29 cellular contexts compared by ENCODE assay signal in the genomic region with DNA sequence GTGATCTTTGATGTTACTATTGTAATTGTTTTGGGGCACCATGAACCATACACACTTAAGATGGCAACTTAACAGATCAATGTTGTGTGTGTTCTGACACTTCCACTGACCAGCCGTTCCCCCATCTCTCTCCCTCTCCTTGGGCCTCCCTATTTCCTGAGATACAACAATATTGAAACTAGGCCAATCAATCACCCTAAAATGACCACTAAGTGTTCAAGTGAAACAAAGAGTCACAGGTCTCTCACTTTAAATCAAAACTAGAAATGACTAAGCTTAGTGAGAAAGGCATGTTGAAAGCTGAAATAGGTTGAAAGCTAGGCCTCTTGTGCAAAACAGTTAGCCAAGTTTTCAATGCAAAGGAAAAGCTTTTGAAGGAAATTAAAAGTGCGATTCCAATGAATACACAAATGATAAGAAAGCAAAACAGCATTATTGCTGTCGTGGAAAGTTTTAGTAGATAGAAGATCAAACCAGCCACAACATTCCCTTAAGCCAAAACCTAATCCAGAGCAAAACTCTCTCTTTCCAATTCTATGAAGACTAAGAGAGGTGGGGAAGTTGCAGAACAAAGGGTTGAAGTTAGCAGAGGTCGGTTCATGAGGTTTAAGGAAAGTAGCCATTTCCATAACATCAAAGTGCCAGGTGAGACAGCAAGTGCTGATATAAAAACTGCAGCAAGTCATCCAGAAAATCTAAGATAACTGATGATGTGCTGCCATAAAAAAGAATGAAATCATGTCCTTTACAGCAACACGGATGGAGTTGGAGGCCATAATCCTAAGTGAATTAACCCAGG.
A peak's percentile ranks its signal among the peaks of the same experiment; 100 is the strongest.
DNase-seq lines count a peak whose midpoint lies in the region; ATAC-seq and TF ChIP-seq lines count a peak whose summit lies in the region.
"Had no signal": no experiment of that assay in that cellular context is flagged by ENCODE, and none has a peak within 500 bp of the region (broad histone marks: within the 10 kb centered on the region; RNA-seq: fewer than 3 reads in every experiment).

No MANE protein-coding gene starts in this region.

- H3K4me1 Mint-ChIP-seq in activated CD4-positive, alpha-beta T cell treated with anti-CD3 and anti-CD28 coated beads for 36 hours: peaks cover 9% of the 10 kb centered on the region
- H3K4me1 Mint-ChIP-seq in stimulated activated effector memory CD8-positive, alpha-beta T cell treated with anti-CD3 and anti-CD28 coated beads, Interleukin-12 subunit alpha, Interleukin-12 subunit beta, amount 100 ng/mL, for 72 hours: peaks cover 10% of the 10 kb centered on the region
- H3K4me1 Mint-ChIP-seq: activated B cell treated with CpG ODN at 0.5 μM for 24 hours, CD14-positive monocyte, T-cell had no signal

- H4K8ac ChIP-seq in trophoblast cell (ENCODE audit: low read depth, low read length): no peak overlapping the region

- H4K91ac ChIP-seq in trophoblast cell (ENCODE audit: low read depth, low read length): no peak overlapping the region

- H3K27ac ChIP-seq in HEK293 (ENCODE audit: extremely low read depth, low read depth, low read length) (no peak overlapping the region), trophoblast cell (ENCODE audit: low read depth, low read length) (no peak overlapping the region)
- H3K27ac ChIP-seq: 22Rv1, coronary artery, lower lobe of right lung, pancreas had no signal

- H2BK12ac ChIP-seq in trophoblast cell (ENCODE audit: low read length): no peak overlapping the region

- POLR2A ChIA-PET in activated CD4-positive, alpha-beta T cell treated with anti-CD3 and anti-CD28 coated beads for 36 hours (lab: Charles Lee): no interaction called here
- POLR2A ChIA-PET in HEK293 (lab: Yijun Ruan, JAX): no interaction called here

- no peak overlapping the region for H3K4ac ChIP-seq in trophoblast cell (ENCODE audit: low read depth, low read length)

- H3K4me3 Mint-ChIP-seq in activated CD4-positive, alpha-beta T cell treated with anti-CD3 and anti-CD28 coated beads for 36 hours: no peak overlapping the region
- no peak overlapping the region for H3K4me3 Mint-ChIP-seq in stimulated activated effector memory CD8-positive, alpha-beta T cell treated with anti-CD3 and anti-CD28 coated beads, Interleukin-12 subunit alpha, Interleukin-12 subunit beta, amount 100 ng/mL, for 72 hours
- H3K4me3 Mint-ChIP-seq: activated B cell treated with CpG ODN at 0.5 μM for 24 hours; activated naive CD8-positive, alpha-beta T cell; CD14-positive monocyte; T-cell had no signal

- no peak for DNase-seq in activated CD4-positive, alpha-beta T cell treated with anti-CD3 and anti-CD28 coated beads for 36 hours
- no peak for DNase-seq in activated CD4-positive, alpha-beta T cell treated with anti-CD3 and anti-CD28 coated beads for 1 hour
- no peak for DNase-seq in stimulated activated effector memory CD8-positive, alpha-beta T cell treated with anti-CD3 and anti-CD28 coated beads, Interleukin-12 subunit alpha, Interleukin-12 subunit beta, amount 100 ng/mL, for 72 hours (ENCODE audit: low spot score in 2 of 2)
- DNase-seq in trophoblast cell (no peak), kidney tubule cell (ENCODE audit: low spot score) (no peak)
- DNase-seq in stimulated activated naive CD4-positive, alpha-beta T cell (lab: John Stamatoyannopoulos, UW): no peak
- DNase-seq: activated B cell treated with CpG ODN at 0.5 μM for 24 hours; activated CD4-positive, alpha-beta T cell treated with anti-CD3 and anti-CD28 coated beads, Interleukin-2, amount 50 U/mL, for 4 hours; activated CD8-positive, alpha-beta memory T cell treated with anti-CD3 and anti-CD28 coated beads, Interleukin-2, amount 50 U/mL, for 4 hours; DMS79 treated with DMSO at 0.1 percent for 48 hours; effector memory CD4-positive, alpha-beta T cell; GF-D8; HCEC 1CT; kidney glomerular epithelial cell; lower lobe of right lung; mucosa of descending colon; NCI-H1417 treated with DMSO at 0.1 percent for 48 hours; NCI-H2081; NCI-H226; pancreas; retina; stimulated activated CD4-positive, alpha-beta T cell treated with anti-CD3 and anti-CD28 coated beads, Interleukin-2, amount 100 ng/mL, for 48 hours; T-cell had no signal

- H3K9me3 ChIP-seq in HEK293 (ENCODE audit: control insufficient read depth, insufficient read depth, low read depth, low read length) (no peaks in the 10 kb centered on the region), trophoblast cell (ENCODE audit: insufficient read depth, low read depth, low read length) (no peaks in the 10 kb centered on the region)
- H3K9me3 ChIP-seq: lower lobe of right lung, mucosa of descending colon, pancreas had no signal

- H2AK5ac ChIP-seq in trophoblast cell (ENCODE audit: low read length): no peak overlapping the region

- no peak overlapping the region for H4K12ac ChIP-seq in trophoblast cell (ENCODE audit: low read depth, low read length)

- no peaks in the 10 kb centered on the region for H3K79me1 ChIP-seq in trophoblast cell (ENCODE audit: low read length)

- H3K9ac ChIP-seq in trophoblast cell (ENCODE audit: low read length): no peak overlapping the region

- intact Hi-C loops in activated CD4-positive, alpha-beta T cell treated with anti-CD3 and anti-CD28 coated beads for 36 hours (cut with DNase I, micrococcal nuclease): no loop called here

- no peak overlapping the region for H3K27ac Mint-ChIP-seq in activated CD4-positive, alpha-beta T cell treated with anti-CD3 and anti-CD28 coated beads for 36 hours
- no peak overlapping the region for H3K27ac Mint-ChIP-seq in stimulated activated effector memory CD8-positive, alpha-beta T cell treated with anti-CD3 and anti-CD28 coated beads, Interleukin-12 subunit alpha, Interleukin-12 subunit beta, amount 100 ng/mL, for 72 hours
- H3K27ac Mint-ChIP-seq: activated B cell treated with CpG ODN at 0.5 μM for 24 hours; activated naive CD8-positive, alpha-beta T cell; CD14-positive monocyte; T-cell had no signal

- H3K79me2 ChIP-seq in trophoblast cell (ENCODE audit: control insufficient read depth, insufficient read depth, low read length, poor library complexity): no peaks in the 10 kb centered on the region

- no peak overlapping the region for H3K14ac ChIP-seq in trophoblast cell (ENCODE audit: low read length)

- H3K36me3 ChIP-seq in HEK293 (ENCODE audit: control insufficient read depth in 2 of 2, insufficient read depth in 1 of 2, low read length in 2 of 2) (no peaks in the 10 kb centered on the region), trophoblast cell (ENCODE audit: control insufficient read depth in 1 of 2, insufficient read depth in 2 of 2, low read length in 2 of 2) (no peaks in the 10 kb centered on the region)
- H3K36me3 ChIP-seq: lower lobe of right lung, pancreas had no signal

- no peaks in the 10 kb centered on the region for H3K27me3 ChIP-seq in trophoblast cell (ENCODE audit: insufficient read depth, low read length)
- H3K27me3 ChIP-seq: pancreas had no signal

- H3K36me3 Mint-ChIP-seq in activated CD4-positive, alpha-beta T cell treated with anti-CD3 and anti-CD28 coated beads for 36 hours (ENCODE audit: low read depth): no peaks in the 10 kb centered on the region
- no peaks in the 10 kb centered on the region for H3K36me3 Mint-ChIP-seq in stimulated activated effector memory CD8-positive, alpha-beta T cell treated with anti-CD3 and anti-CD28 coated beads, Interleukin-12 subunit alpha, Interleukin-12 subunit beta, amount 100 ng/mL, for 72 hours
- H3K36me3 Mint-ChIP-seq: activated naive CD8-positive, alpha-beta T cell; CD14-positive monocyte; T-cell had no signal

- peaks cover 5% of the 10 kb centered on the region for H3K27me3 Mint-ChIP-seq in activated CD4-positive, alpha-beta T cell treated with anti-CD3 and anti-CD28 coated beads for 36 hours
- H3K27me3 Mint-ChIP-seq: activated B cell treated with CpG ODN at 0.5 μM for 24 hours, T-cell had no signal

- H3K4me1 ChIP-seq in HEK293 (ENCODE audit: control insufficient read depth, insufficient read depth, low read length): no peaks in the 10 kb centered on the region
- no peaks in the 10 kb centered on the region for H3K4me1 ChIP-seq in trophoblast cell (ENCODE audit: control insufficient read depth in 1 of 2, insufficient read depth in 2 of 2, low read length in 2 of 2)
- H3K4me1 ChIP-seq: lower lobe of right lung, pancreas had no signal

- H3K4me2 ChIP-seq in trophoblast cell (ENCODE audit: low read length): no peak overlapping the region

- no CpG with 5 or more reads among the region's 5 CpGs for WGBS in trophoblast cell (ENCODE audit: extremely low coverage, insufficient coverage, insufficient read length)

- H2BK5ac ChIP-seq in trophoblast cell (ENCODE audit: low read depth, low read length, poor library complexity): no peak overlapping the region

- H3K9me3 Mint-ChIP-seq in activated CD4-positive, alpha-beta T cell treated with anti-CD3 and anti-CD28 coated beads for 36 hours (ENCODE audit: low read depth): no peaks in the 10 kb centered on the region
- H3K9me3 Mint-ChIP-seq in stimulated activated effector memory CD8-positive, alpha-beta T cell treated with anti-CD3 and anti-CD28 coated beads, Interleukin-12 subunit alpha, Interleukin-12 subunit beta, amount 100 ng/mL, for 72 hours: no peaks in the 10 kb centered on the region
- H3K9me3 Mint-ChIP-seq: activated B cell treated with CpG ODN at 0.5 μM for 24 hours, T-cell had no signal

- peak; percentile 16 for ATAC-seq in activated CD4-positive, alpha-beta T cell treated with anti-CD3 and anti-CD28 coated beads for 36 hours
- ATAC-seq in HG03354 (IDR thresholded peaks at IDR 0.05; ENCODE audit: poor library complexity, severe bottlenecking, unreplicated experiment): peak; percentile 75
- peak; percentile 58 for ATAC-seq in stimulated activated effector memory CD8-positive, alpha-beta T cell treated with anti-CD3 and anti-CD28 coated beads, Interleukin-12 subunit alpha, Interleukin-12 subunit beta, amount 100 ng/mL, for 72 hours
- ATAC-seq: lower lobe of right lung, mucosa of descending colon, pancreas, T-cell had no signal

- no peak for TF ChIP-seq CTCF in HEK293 (tag by site-specific recombination; IDR thresholded peaks at IDR 0.05)

- no peak overlapping the region for H3K23ac ChIP-seq in trophoblast cell (ENCODE audit: low read length)

- H2AFZ ChIP-seq in trophoblast cell (ENCODE audit: insufficient read depth, low read length, poor library complexity): no peak overlapping the region

- no peak overlapping the region for H3K18ac ChIP-seq in trophoblast cell (ENCODE audit: low read length)

- CTCF ChIA-PET in activated CD4-positive, alpha-beta T cell treated with anti-CD3 and anti-CD28 coated beads for 36 hours (lab: Charles Lee): no interaction called here
- CTCF ChIA-PET in HEK293 (lab: Yijun Ruan, JAX): no interaction called here

- H2BK120ac ChIP-seq in trophoblast cell (ENCODE audit: insufficient read depth, low read length, poor library complexity): no peak overlapping the region

- H3K4me3 ChIP-seq in HEK293 (ENCODE audit: low read depth, low read length) (no peak overlapping the region), trophoblast cell (ENCODE audit: low read depth, low read length) (no peak overlapping the region)
- H3K4me3 ChIP-seq: coronary artery, lower lobe of right lung, mucosa of descending colon, pancreas had no signal

TF ChIP-seq in HEK293, 187 proteins besides CTCF, POLR2A, EP300 and RAD21:
- TF ChIP-seq ZNF24 (tag by site-specific recombination; IDR thresholded peaks at IDR 0.05) (no peak), TCF7L2 (IDR thresholded peaks at IDR 0.05; ENCODE audit: borderline replicate concordance, low read depth, low read length) (0 out of 2 replicates have a peak, but pooled peaks have one; percentile 16), ZNF335 (tag by site-specific recombination; conservative IDR thresholded peaks at IDR 0.05) (no peak)

Comparison
In these comparisons a context has a peak if more than half of its experiments do, and no peak if none do; other contexts are left out.
1. ATAC-seq: peak in every context shown above with its lines; median percentile 75 in HG03354; 58 in stimulated activated effector memory CD8-positive, alpha-beta T cell treated with anti-CD3 and anti-CD28 coated beads, Interleukin-12 subunit alpha, Interleukin-12 subunit beta, amount 100 ng/mL, for 72 hours; 16 in activated CD4-positive, alpha-beta T cell treated with anti-CD3 and anti-CD28 coated beads for 36 hours.